19 cellular contexts compared by ENCODE assay signal in the genomic region with DNA sequence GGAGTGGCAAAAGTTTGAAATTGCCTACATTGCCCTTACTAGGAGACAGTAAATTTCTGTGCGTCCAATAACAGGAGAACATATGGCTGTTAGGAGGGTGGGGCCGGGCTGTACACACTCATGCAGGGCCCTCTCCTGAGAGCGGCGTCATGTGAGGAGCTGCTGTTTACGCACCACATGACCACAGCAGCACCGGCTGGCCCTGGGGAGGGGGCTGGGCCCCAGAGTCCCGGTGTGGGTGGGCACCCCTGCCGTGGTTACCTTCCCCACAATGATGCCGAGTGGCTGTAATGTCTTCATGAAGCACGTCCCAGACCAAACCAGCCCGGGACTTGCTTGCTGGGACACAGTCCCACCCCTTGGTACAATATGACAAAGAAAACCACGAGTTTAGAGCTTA.
"Had no signal": no experiment of that assay in that cellular context is flagged by ENCODE, and none has a peak within 500 bp of the region (broad histone marks: within the 10 kb centered on the region; RNA-seq: fewer than 3 reads in every experiment).

No MANE protein-coding gene starts in this region.

- H3K36me3 ChIP-seq: cardiac muscle cell, esophagus squamous epithelium, lower lobe of right lung had no signal

- H3K9me3 ChIP-seq: lower lobe of right lung had no signal

- ATAC-seq: activated CD4-positive, alpha-beta T cell treated with anti-CD3 and anti-CD28 coated beads for 36 hours; activated CD8-positive, alpha-beta memory T cell treated with anti-CD3 and anti-CD28 coated beads, Interleukin-2, amount 10 ng/mL, durations not matched to agents 7 days and 5 days; left cardiac atrium; lower lobe of right lung; WTC11 had no signal

- H3K27me3 ChIP-seq: cardiac muscle cell, esophagus squamous epithelium, tibial nerve had no signal

- H3K4me1 ChIP-seq: esophagus squamous epithelium, lower lobe of right lung, tibial nerve had no signal

- H3K4me3 Mint-ChIP-seq: activated CD4-positive, alpha-beta T cell treated with anti-CD3 and anti-CD28 coated beads for 36 hours; activated CD8-positive, alpha-beta memory T cell treated with anti-CD3 and anti-CD28 coated beads, Interleukin-2, amount 10 ng/mL, durations not matched to agents 7 days and 5 days; activated naive CD8-positive, alpha-beta T cell treated with anti-CD3 and anti-CD28 coated beads for 36 hours; nephron; T-helper 2 cell treated with Interferon-gamma antibody and Interleukin-4, amounts not matched to agents 5 μg/mL and 100 μg/mL, for 36 hours; WTC11 had no signal

- H3K4me1 Mint-ChIP-seq: activated CD4-positive, alpha-beta T cell treated with anti-CD3 and anti-CD28 coated beads for 36 hours; activated CD8-positive, alpha-beta memory T cell treated with anti-CD3 and anti-CD28 coated beads, Interleukin-2, amount 10 ng/mL, durations not matched to agents 7 days and 5 days; activated naive CD8-positive, alpha-beta T cell treated with anti-CD3 and anti-CD28 coated beads for 36 hours; nephron; WTC11 had no signal

- H3K27ac Mint-ChIP-seq: activated CD4-positive, alpha-beta T cell treated with anti-CD3 and anti-CD28 coated beads for 36 hours; activated CD8-positive, alpha-beta memory T cell treated with anti-CD3 and anti-CD28 coated beads, Interleukin-2, amount 10 ng/mL, durations not matched to agents 7 days and 5 days; activated naive CD8-positive, alpha-beta T cell treated with anti-CD3 and anti-CD28 coated beads for 36 hours; nephron; T-helper 2 cell treated with Interferon-gamma antibody and Interleukin-4, amounts not matched to agents 5 μg/mL and 100 μg/mL, for 36 hours; WTC11 had no signal

- H3K27ac ChIP-seq: cardiac muscle cell, esophagus squamous epithelium, lower lobe of right lung, tibial nerve had no signal

- DNase-seq: activated CD4-positive, alpha-beta T cell treated with anti-CD3 and anti-CD28 coated beads for 36 hours; activated CD4-positive, alpha-beta T cell treated with anti-CD3 and anti-CD28 coated beads, Interleukin-2, amount 50 U/mL, for 48 hours; activated CD8-positive, alpha-beta memory T cell treated with anti-CD3 and anti-CD28 coated beads, Interleukin-2, amount 10 ng/mL, durations not matched to agents 7 days and 5 days; activated naive CD4-positive, alpha-beta T cell; activated naive CD8-positive, alpha-beta T cell treated with anti-CD3 and anti-CD28 coated beads for 36 hours; amniotic stem cell; dermis blood vessel endothelial cell; effector memory CD4-positive, alpha-beta T cell; esophagus squamous epithelium; left cardiac atrium; lower lobe of right lung; nucleus accumbens; retina; stimulated activated naive CD4-positive, alpha-beta T cell treated with Interleukin-2 at 50 U/mL for 16 hours had no signal

- H3K4me3 ChIP-seq: cardiac muscle cell, esophagus squamous epithelium, lower lobe of right lung, tibial nerve had no signal

- H3K36me3 Mint-ChIP-seq: activated naive CD8-positive, alpha-beta T cell treated with anti-CD3 and anti-CD28 coated beads for 36 hours had no signal
